Comparison of ENCODE assay signal across 24 cellular contexts in genomic region chr9:100575006-100575405, GRCh38.
"Had no signal": no experiment of that assay in that cellular context is flagged by ENCODE, and none has a peak within 500 bp of the region (broad histone marks: within the 10 kb centered on the region; RNA-seq: fewer than 3 reads in every experiment).

No MANE protein-coding gene starts in this region.

- ATAC-seq: heart right ventricle; left cardiac atrium; lower lobe of right lung; stimulated activated naive B cell treated with anti-CD40 and anti-IgM and Interleukin-4, amounts not matched to agents 10 μg/mL and 1 μg/mL and 100 μg/mL, for 72 hours; stimulated activated naive CD8-positive, alpha-beta T cell treated with anti-CD3 and anti-CD28 coated beads, Interleukin-15, amount 100 ng/mL, for 72 hours had no signal

- DNase-seq: cortex of kidney; dorsolateral prefrontal cortex; effector CD8-positive, alpha-beta T cell; foreskin melanocyte; heart right ventricle; kidney; left cardiac atrium; left ventricle myocardium inferior; lower lobe of right lung; midbrain; naive B cell; posterior cingulate gyrus; sigmoid colon; stimulated activated CD4-positive, alpha-beta T cell treated with anti-CD3 and anti-CD28 coated beads, Interleukin-15, amount 100 ng/mL, for 24 hours; stimulated activated CD4-positive, alpha-beta T cell treated with anti-CD3 and anti-CD28 coated beads, Interleukin-1b, Interleukin-23, amount 100 ng/mL, for 48 hours; stimulated activated CD4-positive, alpha-beta T cell treated with anti-CD3 and anti-CD28 coated beads, Interleukin-4, amount 100 ng/mL, for 24 hours; stimulated activated naive B cell treated with anti-CD40 and anti-IgM and Interleukin-4, amounts not matched to agents 10 μg/mL and 1 μg/mL and 100 μg/mL, for 72 hours; stimulated activated naive CD8-positive, alpha-beta T cell treated with anti-CD3 and anti-CD28 coated beads, Interleukin-15, amount 100 ng/mL, for 72 hours; transverse colon had no signal

- H3K9me3 Mint-ChIP-seq: central memory CD8-positive, alpha-beta T cell; memory B cell; stimulated activated naive CD8-positive, alpha-beta T cell treated with anti-CD3 and anti-CD28 coated beads, Interleukin-15, amount 100 ng/mL, for 72 hours had no signal

- H3K27ac ChIP-seq: heart right ventricle, left ventricle myocardium inferior, lower lobe of right lung, neutrophil, right atrium auricular region, sigmoid colon, thoracic aorta, transverse colon had no signal

- H3K36me3 ChIP-seq: heart right ventricle, left ventricle myocardium inferior, lower lobe of right lung, neutrophil, right atrium auricular region, sigmoid colon, thoracic aorta, transverse colon had no signal

- H3K4me3 Mint-ChIP-seq: central memory CD8-positive, alpha-beta T cell; memory B cell; naive B cell; stimulated activated naive B cell treated with anti-CD40 and anti-IgM and Interleukin-4, amounts not matched to agents 10 μg/mL and 1 μg/mL and 100 μg/mL, for 72 hours; stimulated activated naive CD8-positive, alpha-beta T cell treated with anti-CD3 and anti-CD28 coated beads, Interleukin-15, amount 100 ng/mL, for 72 hours had no signal

- H3K4me3 ChIP-seq: dorsolateral prefrontal cortex, heart right ventricle, left ventricle myocardium inferior, lower lobe of right lung, right atrium auricular region, sigmoid colon, thoracic aorta, transverse colon had no signal

- H3K36me3 Mint-ChIP-seq: memory B cell had no signal

- H3K9me3 ChIP-seq: left ventricle myocardium inferior, lower lobe of right lung, neutrophil, right atrium auricular region, sigmoid colon, thoracic aorta, transverse colon had no signal

- H3K4me1 Mint-ChIP-seq: central memory CD8-positive, alpha-beta T cell; memory B cell; naive B cell; stimulated activated naive B cell treated with anti-CD40 and anti-IgM and Interleukin-4, amounts not matched to agents 10 μg/mL and 1 μg/mL and 100 μg/mL, for 72 hours; stimulated activated naive CD8-positive, alpha-beta T cell treated with anti-CD3 and anti-CD28 coated beads, Interleukin-15, amount 100 ng/mL, for 72 hours had no signal

- H3K4me1 ChIP-seq: heart right ventricle, left ventricle myocardium inferior, lower lobe of right lung, right atrium auricular region, sigmoid colon, transverse colon had no signal

- H3K27ac Mint-ChIP-seq: memory B cell; naive B cell; stimulated activated naive B cell treated with anti-CD40 and anti-IgM and Interleukin-4, amounts not matched to agents 10 μg/mL and 1 μg/mL and 100 μg/mL, for 72 hours; stimulated activated naive CD8-positive, alpha-beta T cell treated with anti-CD3 and anti-CD28 coated beads, Interleukin-15, amount 100 ng/mL, for 72 hours had no signal

- H3K27me3 ChIP-seq: dorsolateral prefrontal cortex, heart right ventricle, neutrophil, right atrium auricular region, sigmoid colon, transverse colon had no signal

- H3K27me3 Mint-ChIP-seq: central memory CD8-positive, alpha-beta T cell; memory B cell; naive B cell; stimulated activated naive B cell treated with anti-CD40 and anti-IgM and Interleukin-4, amounts not matched to agents 10 μg/mL and 1 μg/mL and 100 μg/mL, for 72 hours; stimulated activated naive CD8-positive, alpha-beta T cell treated with anti-CD3 and anti-CD28 coated beads, Interleukin-15, amount 100 ng/mL, for 72 hours had no signal
